In genomic region chr19:47231215-47232054, GRCh38 we compare ENCODE assay signal across 1 cellular context.
TF ChIP-seq lines count a peak whose summit lies in the region.

No MANE protein-coding gene starts in this region.

TF ChIP-seq in K562, 482 proteins besides CTCF, POLR2A, EP300 and RAD21 (continued from another document and continues in another):
- peak; percentile 50; the same call in 1 of the 2 replicates for TF ChIP-seq SP1 (CRISPR knock-in tag; IDR thresholded peaks at IDR 0.05)
- TF ChIP-seq ZNF124 (CRISPR knock-in tag; IDR thresholded peaks at IDR 0.05) = no peak
- TF ChIP-seq TGIF2 (CRISPR knock-in tag; IDR thresholded peaks at IDR 0.05) = no peak
- TF ChIP-seq KDM5B (IDR thresholded peaks at IDR 0.05; ENCODE audit: insufficient replicate concordance, low read depth, low read length) = peak; percentile 64
- TF ChIP-seq, protein P1, sequence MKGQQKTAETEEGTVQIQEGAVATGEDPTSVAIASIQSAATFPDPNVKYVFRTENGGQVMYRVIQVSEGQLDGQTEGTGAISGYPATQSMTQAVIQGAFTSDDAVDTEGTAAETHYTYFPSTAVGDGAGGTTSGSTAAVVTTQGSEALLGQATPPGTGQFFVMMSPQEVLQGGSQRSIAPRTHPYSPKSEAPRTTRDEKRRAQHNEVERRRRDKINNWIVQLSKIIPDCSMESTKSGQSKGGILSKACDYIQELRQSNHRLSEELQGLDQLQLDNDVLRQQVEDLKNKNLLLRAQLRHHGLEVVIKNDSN (CRISPR knock-in tag; IDR thresholded peaks at IDR 0.05) = peak; percentile 95
- TF ChIP-seq GATAD2B (IDR thresholded peaks at IDR 0.05; ENCODE audit: borderline replicate concordance) = 0 out of 2 replicates have a peak, but pooled peaks have one; percentile 70
- TF ChIP-seq HDAC2 (IDR thresholded peaks at IDR 0.05) = peak; percentile 39; the same call in 1 of the 2 replicates
- TF ChIP-seq CHD1 (IDR thresholded peaks at IDR 0.05; ENCODE audit: low read length) = no peak
- peak; percentile 54; the same call in 1 of the 2 replicates for TF ChIP-seq HDGF (IDR thresholded peaks at IDR 0.05)
- peak; percentile 92 to 93 for TF ChIP-seq MAZ (CRISPR knock-in tag; conservative IDR thresholded peaks at IDR 0.05 in 1 of 2, IDR thresholded peaks at IDR 0.05 in 1 of 2)
- no peak for TF ChIP-seq KAT8 (IDR thresholded peaks at IDR 0.05; ENCODE audit: low read depth)
- 0 out of 2 replicates have a peak, but pooled peaks have one; percentile 12 for TF ChIP-seq LEF1 (IDR thresholded peaks at IDR 0.05)
- TF ChIP-seq CTBP1 (IDR thresholded peaks at IDR 0.05; ENCODE audit: borderline replicate concordance) = peak; percentile 69; the same call in 1 of the 2 replicates
- no peak for TF ChIP-seq ZNF354B (CRISPR knock-in tag; IDR thresholded peaks at IDR 0.05)
- TF ChIP-seq, protein P2, sequence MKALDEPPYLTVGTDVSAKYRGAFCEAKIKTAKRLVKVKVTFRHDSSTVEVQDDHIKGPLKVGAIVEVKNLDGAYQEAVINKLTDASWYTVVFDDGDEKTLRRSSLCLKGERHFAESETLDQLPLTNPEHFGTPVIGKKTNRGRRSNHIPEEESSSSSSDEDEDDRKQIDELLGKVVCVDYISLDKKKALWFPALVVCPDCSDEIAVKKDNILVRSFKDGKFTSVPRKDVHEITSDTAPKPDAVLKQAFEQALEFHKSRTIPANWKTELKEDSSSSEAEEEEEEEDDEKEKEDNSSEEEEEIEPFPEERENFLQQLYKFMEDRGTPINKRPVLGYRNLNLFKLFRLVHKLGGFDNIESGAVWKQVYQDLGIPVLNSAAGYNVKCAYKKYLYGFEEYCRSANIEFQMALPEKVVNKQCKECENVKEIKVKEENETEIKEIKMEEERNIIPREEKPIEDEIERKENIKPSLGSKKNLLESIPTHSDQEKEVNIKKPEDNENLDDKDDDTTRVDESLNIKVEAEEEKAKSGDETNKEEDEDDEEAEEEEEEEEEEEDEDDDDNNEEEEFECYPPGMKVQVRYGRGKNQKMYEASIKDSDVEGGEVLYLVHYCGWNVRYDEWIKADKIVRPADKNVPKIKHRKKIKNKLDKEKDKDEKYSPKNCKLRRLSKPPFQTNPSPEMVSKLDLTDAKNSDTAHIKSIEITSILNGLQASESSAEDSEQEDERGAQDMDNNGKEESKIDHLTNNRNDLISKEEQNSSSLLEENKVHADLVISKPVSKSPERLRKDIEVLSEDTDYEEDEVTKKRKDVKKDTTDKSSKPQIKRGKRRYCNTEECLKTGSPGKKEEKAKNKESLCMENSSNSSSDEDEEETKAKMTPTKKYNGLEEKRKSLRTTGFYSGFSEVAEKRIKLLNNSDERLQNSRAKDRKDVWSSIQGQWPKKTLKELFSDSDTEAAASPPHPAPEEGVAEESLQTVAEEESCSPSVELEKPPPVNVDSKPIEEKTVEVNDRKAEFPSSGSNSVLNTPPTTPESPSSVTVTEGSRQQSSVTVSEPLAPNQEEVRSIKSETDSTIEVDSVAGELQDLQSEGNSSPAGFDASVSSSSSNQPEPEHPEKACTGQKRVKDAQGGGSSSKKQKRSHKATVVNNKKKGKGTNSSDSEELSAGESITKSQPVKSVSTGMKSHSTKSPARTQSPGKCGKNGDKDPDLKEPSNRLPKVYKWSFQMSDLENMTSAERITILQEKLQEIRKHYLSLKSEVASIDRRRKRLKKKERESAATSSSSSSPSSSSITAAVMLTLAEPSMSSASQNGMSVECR (CRISPR knock-in tag; IDR thresholded peaks at IDR 0.05) = peak; percentile 52; the same call in 1 of the 2 replicates
- TF ChIP-seq SAFB2 (IDR thresholded peaks at IDR 0.05; ENCODE audit: borderline replicate concordance, low read depth, low read length, severe bottlenecking) = no peak
- TF ChIP-seq ZEB2 (IDR thresholded peaks at IDR 0.05) = peak; percentile 84
- TF ChIP-seq E2F3 (CRISPR knock-in tag; IDR thresholded peaks at IDR 0.05) = no peak
- TF ChIP-seq NR2C1 (IDR thresholded peaks at IDR 0.05) = no peak
- TF ChIP-seq NR2C1 (tag; IDR thresholded peaks at IDR 0.05) = no peak
- no peak for TF ChIP-seq PRDM10 (IDR thresholded peaks at IDR 0.05; ENCODE audit: partially characterized antibody)
- TF ChIP-seq MTA2 (IDR thresholded peaks at IDR 0.05; ENCODE audit: low read depth) = 0 out of 2 replicates have a peak, but pooled peaks have one; percentile 5
- no peak for TF ChIP-seq RFX5 (IDR thresholded peaks at IDR 0.05; ENCODE audit: low read depth, low read length)
- peak in 1 of 2 experiments; percentile 63; a peak in 2 of 4 replicates for TF ChIP-seq HDAC1 (IDR thresholded peaks at IDR 0.05)
- peak; percentile 73 for TF ChIP-seq L3MBTL2 (IDR thresholded peaks at IDR 0.05)
- TF ChIP-seq FOXJ3 (CRISPR knock-in tag; IDR thresholded peaks at IDR 0.05) = no peak
- TF ChIP-seq ZBTB43 (CRISPR knock-in tag; IDR thresholded peaks at IDR 0.05) = no peak
- 0 out of 2 replicates have a peak, but pooled peaks have one; percentile 61 for TF ChIP-seq OTX1 (CRISPR knock-in tag; IDR thresholded peaks at IDR 0.05)
- TF ChIP-seq, protein P3, sequence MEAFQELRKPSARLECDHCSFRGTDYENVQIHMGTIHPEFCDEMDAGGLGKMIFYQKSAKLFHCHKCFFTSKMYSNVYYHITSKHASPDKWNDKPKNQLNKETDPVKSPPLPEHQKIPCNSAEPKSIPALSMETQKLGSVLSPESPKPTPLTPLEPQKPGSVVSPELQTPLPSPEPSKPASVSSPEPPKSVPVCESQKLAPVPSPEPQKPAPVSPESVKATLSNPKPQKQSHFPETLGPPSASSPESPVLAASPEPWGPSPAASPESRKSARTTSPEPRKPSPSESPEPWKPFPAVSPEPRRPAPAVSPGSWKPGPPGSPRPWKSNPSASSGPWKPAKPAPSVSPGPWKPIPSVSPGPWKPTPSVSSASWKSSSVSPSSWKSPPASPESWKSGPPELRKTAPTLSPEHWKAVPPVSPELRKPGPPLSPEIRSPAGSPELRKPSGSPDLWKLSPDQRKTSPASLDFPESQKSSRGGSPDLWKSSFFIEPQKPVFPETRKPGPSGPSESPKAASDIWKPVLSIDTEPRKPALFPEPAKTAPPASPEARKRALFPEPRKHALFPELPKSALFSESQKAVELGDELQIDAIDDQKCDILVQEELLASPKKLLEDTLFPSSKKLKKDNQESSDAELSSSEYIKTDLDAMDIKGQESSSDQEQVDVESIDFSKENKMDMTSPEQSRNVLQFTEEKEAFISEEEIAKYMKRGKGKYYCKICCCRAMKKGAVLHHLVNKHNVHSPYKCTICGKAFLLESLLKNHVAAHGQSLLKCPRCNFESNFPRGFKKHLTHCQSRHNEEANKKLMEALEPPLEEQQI (IDR thresholded peaks at IDR 0.05) = no peak
- TF ChIP-seq, protein P4, sequence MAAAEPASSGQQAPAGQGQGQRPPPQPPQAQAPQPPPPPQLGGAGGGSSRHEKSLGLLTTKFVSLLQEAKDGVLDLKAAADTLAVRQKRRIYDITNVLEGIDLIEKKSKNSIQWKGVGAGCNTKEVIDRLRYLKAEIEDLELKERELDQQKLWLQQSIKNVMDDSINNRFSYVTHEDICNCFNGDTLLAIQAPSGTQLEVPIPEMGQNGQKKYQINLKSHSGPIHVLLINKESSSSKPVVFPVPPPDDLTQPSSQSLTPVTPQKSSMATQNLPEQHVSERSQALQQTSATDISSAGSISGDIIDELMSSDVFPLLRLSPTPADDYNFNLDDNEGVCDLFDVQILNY (CRISPR knock-in tag; IDR thresholded peaks at IDR 0.05) = no peak; the same call in 1 of the 2 replicates
- no peak for TF ChIP-seq ARHGAP35 (IDR thresholded peaks at IDR 0.05; ENCODE audit: partially characterized antibody)
- TF ChIP-seq HOXB6 (CRISPR knock-in tag; IDR thresholded peaks at IDR 0.05; ENCODE audit: borderline replicate concordance) = no peak
- TF ChIP-seq ZNF695 (CRISPR knock-in tag; IDR thresholded peaks at IDR 0.05) = no peak
- TF ChIP-seq STAT5B (CRISPR knock-in tag; IDR thresholded peaks at IDR 0.05) = no peak
- TF ChIP-seq WHSC1 (IDR thresholded peaks at IDR 0.05; ENCODE audit: low read length) = no peak
- no peak for TF ChIP-seq NFXL1 (CRISPR knock-in tag; IDR thresholded peaks at IDR 0.05)
- no peak for TF ChIP-seq SAFB (IDR thresholded peaks at IDR 0.05; ENCODE audit: borderline replicate concordance, low read depth, low read length)
- TF ChIP-seq, protein P5, sequence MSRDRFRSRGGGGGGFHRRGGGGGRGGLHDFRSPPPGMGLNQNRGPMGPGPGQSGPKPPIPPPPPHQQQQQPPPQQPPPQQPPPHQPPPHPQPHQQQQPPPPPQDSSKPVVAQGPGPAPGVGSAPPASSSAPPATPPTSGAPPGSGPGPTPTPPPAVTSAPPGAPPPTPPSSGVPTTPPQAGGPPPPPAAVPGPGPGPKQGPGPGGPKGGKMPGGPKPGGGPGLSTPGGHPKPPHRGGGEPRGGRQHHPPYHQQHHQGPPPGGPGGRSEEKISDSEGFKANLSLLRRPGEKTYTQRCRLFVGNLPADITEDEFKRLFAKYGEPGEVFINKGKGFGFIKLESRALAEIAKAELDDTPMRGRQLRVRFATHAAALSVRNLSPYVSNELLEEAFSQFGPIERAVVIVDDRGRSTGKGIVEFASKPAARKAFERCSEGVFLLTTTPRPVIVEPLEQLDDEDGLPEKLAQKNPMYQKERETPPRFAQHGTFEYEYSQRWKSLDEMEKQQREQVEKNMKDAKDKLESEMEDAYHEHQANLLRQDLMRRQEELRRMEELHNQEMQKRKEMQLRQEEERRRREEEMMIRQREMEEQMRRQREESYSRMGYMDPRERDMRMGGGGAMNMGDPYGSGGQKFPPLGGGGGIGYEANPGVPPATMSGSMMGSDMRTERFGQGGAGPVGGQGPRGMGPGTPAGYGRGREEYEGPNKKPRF (IDR thresholded peaks at IDR 0.05; ENCODE audit: low read depth, low read length) = no peak
- TF ChIP-seq, protein P6, sequence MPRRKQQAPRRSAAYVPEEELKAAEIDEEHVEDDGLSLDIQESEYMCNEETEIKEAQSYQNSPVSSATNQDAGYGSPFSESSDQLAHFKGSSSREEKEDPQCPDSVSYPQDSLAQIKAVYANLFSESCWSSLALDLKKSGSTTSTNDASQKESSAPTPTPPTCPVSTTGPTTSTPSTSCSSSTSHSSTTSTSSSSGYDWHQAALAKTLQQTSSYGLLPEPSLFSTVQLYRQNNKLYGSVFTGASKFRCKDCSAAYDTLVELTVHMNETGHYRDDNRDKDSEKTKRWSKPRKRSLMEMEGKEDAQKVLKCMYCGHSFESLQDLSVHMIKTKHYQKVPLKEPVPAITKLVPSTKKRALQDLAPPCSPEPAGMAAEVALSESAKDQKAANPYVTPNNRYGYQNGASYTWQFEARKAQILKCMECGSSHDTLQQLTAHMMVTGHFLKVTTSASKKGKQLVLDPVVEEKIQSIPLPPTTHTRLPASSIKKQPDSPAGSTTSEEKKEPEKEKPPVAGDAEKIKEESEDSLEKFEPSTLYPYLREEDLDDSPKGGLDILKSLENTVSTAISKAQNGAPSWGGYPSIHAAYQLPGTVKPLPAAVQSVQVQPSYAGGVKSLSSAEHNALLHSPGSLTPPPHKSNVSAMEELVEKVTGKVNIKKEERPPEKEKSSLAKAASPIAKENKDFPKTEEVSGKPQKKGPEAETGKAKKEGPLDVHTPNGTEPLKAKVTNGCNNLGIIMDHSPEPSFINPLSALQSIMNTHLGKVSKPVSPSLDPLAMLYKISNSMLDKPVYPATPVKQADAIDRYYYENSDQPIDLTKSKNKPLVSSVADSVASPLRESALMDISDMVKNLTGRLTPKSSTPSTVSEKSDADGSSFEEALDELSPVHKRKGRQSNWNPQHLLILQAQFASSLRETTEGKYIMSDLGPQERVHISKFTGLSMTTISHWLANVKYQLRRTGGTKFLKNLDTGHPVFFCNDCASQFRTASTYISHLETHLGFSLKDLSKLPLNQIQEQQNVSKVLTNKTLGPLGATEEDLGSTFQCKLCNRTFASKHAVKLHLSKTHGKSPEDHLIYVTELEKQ (CRISPR knock-in tag; IDR thresholded peaks at IDR 0.05) = no peak
- peak; percentile 35; the same call in 1 of the 2 replicates for TF ChIP-seq CREM (IDR thresholded peaks at IDR 0.05; ENCODE audit: low read depth)
- TF ChIP-seq CEBPG (CRISPR knock-in tag; IDR thresholded peaks at IDR 0.05) = peak; percentile 74; the same call in 1 of the 2 replicates
- TF ChIP-seq CEBPG (tag; conservative IDR thresholded peaks at IDR 0.05 in 1 of 2, IDR thresholded peaks at IDR 0.05 in 1 of 2) = no peak; a peak in 1 of 4 replicates
- peak; percentile 48 for TF ChIP-seq TCF3 (CRISPR knock-in tag; IDR thresholded peaks at IDR 0.05)
- peak; percentile 46; the same call in 1 of the 2 replicates for TF ChIP-seq MTA1 (IDR thresholded peaks at IDR 0.05; ENCODE audit: borderline replicate concordance)
- peak; percentile 76 for TF ChIP-seq SMARCA5 (IDR thresholded peaks at IDR 0.05)
- TF ChIP-seq GATAD2A (IDR thresholded peaks at IDR 0.05) = 0 out of 2 replicates have a peak, but pooled peaks have one; percentile 18
- TF ChIP-seq ZNF830 (CRISPR knock-in tag; IDR thresholded peaks at IDR 0.05) = 0 out of 2 replicates have a peak, but pooled peaks have one; percentile 47
